ENCODE assay signal across 9 cellular contexts in genomic region chr2:85600951-85601770, GRCh38. TPM values are rescaled to one million over a fixed set of nuclear protein-coding genes. Genes with fewer than 3 reads are reported as not detected.
DNase-seq lines count a peak whose midpoint lies in the region; ATAC-seq, FAIRE-seq and TF ChIP-seq lines count a peak whose summit lies in the region.
"Had no signal": no experiment of that assay in that cellular context is flagged by ENCODE, and none has a peak within 500 bp of the region (broad histone marks: within the 10 kb centered on the region; RNA-seq: fewer than 3 reads in every experiment).

No MANE protein-coding gene starts in this region.

- H3K27ac Mint-ChIP-seq in activated CD4-positive, alpha-beta T cell treated with anti-CD3 and anti-CD28 coated beads, Interleukin-2, amount 10 ng/mL, durations not matched to agents 24 days and 14 days = peak overlapping the region; percentile 69

- no peaks in the 10 kb centered on the region for H4K20me1 ChIP-seq in GM12878 (ENCODE audit: control insufficient read depth, insufficient read depth)

- H3K36me3 Mint-ChIP-seq in activated CD4-positive, alpha-beta T cell treated with anti-CD3 and anti-CD28 coated beads, Interleukin-2, amount 10 ng/mL, durations not matched to agents 24 days and 14 days (ENCODE audit: low read depth) = peaks cover 23% of the 10 kb centered on the region

- H3K27me3 ChIP-seq in GM12878 (replicated peaks in 1 of 2; ENCODE audit: control insufficient read depth in 2 of 2, insufficient read depth in 2 of 2, low read length in 1 of 2) (no peaks in the 10 kb centered on the region), liver (ENCODE audit: control insufficient read depth in 4 of 4, insufficient read depth in 4 of 4, low read length in 3 of 4) (no peaks in the 10 kb centered on the region)

- H3K4me2 ChIP-seq in GM12878 (ENCODE audit: control insufficient read depth, insufficient read depth) = peak overlapping the region; percentile 95; the same call in 1 of the 2 replicates

- TF ChIP-seq EP300 in GM12878 (IDR thresholded peaks at IDR 0.05; ENCODE audit: borderline replicate concordance in 1 of 2, control insufficient read depth in 1 of 2, low read depth in 2 of 2, low read length in 2 of 2) = no peak

- no peak for DNase-seq in activated CD4-positive, alpha-beta T cell treated with anti-CD3 and anti-CD28 coated beads, Interleukin-2, amount 10 ng/mL, durations not matched to agents 24 days and 14 days
- DNase-seq in activated CD4-positive, alpha-beta T cell treated with anti-CD3 and anti-CD28 coated beads, Interleukin-2, amount 50 U/mL, for 4 hours = no peak
- DNase-seq in GM12878 (ENCODE audit: low read depth, low spot score) (no peak), substantia nigra (lab: John Stamatoyannopoulos, UW) (no peak), DMS53 treated with DMSO at 0.1 percent for 48 hours (lab: John Stamatoyannopoulos, UW; ENCODE audit: unreplicated experiment) (no peak), posterior vena cava (ENCODE audit: low spot score) (no peak)
- DNase-seq in activated CD4-positive, CD25-positive, alpha-beta regulatory T cell (lab: John Stamatoyannopoulos, UW) = no peak
- DNase-seq: NCI-H2029 had no signal

- H3K27ac ChIP-seq in GM12878 (ENCODE audit: control insufficient read depth, insufficient read depth) (no peak overlapping the region), liver (ENCODE audit: low read depth in 1 of 2, low read length in 2 of 2) (peak overlapping the region; percentile 78 to 80), substantia nigra (ENCODE audit: low read depth, low read length, poor library complexity, severe bottlenecking) (peak overlapping the region; percentile 63)

- SMC1A ChIA-PET in GM12878 (lab: Charles Lee; ENCODE audit: uncharacterized antibody, unreplicated experiment) = interaction anchor here (0.7 kb wide), 1 partner anchor 244 kb away, joined by 3 read pairs; no protein-coding TSS in a partner anchor

- H3K79me2 ChIP-seq in GM12878 (ENCODE audit: control insufficient read depth, insufficient read depth, low read length) = peaks cover 13% of the 10 kb centered on the region

- ATAC-seq in GM12878 = no peak

- peak overlapping the region; percentile 86 for H3K4me3 Mint-ChIP-seq in activated CD4-positive, alpha-beta T cell treated with anti-CD3 and anti-CD28 coated beads, Interleukin-2, amount 10 ng/mL, durations not matched to agents 24 days and 14 days

- H3K9me3 Mint-ChIP-seq in activated CD4-positive, alpha-beta T cell treated with anti-CD3 and anti-CD28 coated beads, Interleukin-2, amount 10 ng/mL, durations not matched to agents 24 days and 14 days = no peaks in the 10 kb centered on the region

- TF ChIP-seq POLR2A in GM12878 (IDR thresholded peaks at IDR 0.05; ENCODE audit: low read depth, low read length) = 0 out of 2 replicates have a peak, but pooled peaks have one; percentile 32

- FAIRE-seq in GM12878 (lab: Jason Lieb, UNC) = no peak

- CTCF ChIA-PET in GM12878 (lab: Yijun Ruan, JAX) = interaction anchor here (0.6 to 0.7 kb wide), 2 partner anchors 40 to 57 kb away, joined by 3 read pairs; partner anchors contain the start of gene GGCX

- no peak overlapping the region for H2AFZ ChIP-seq in GM12878 (ENCODE audit: control insufficient read depth, low read depth, low read length)

- peaks cover 1% of the 10 kb centered on the region for H3K27me3 Mint-ChIP-seq in activated CD4-positive, alpha-beta T cell treated with anti-CD3 and anti-CD28 coated beads, Interleukin-2, amount 10 ng/mL, durations not matched to agents 24 days and 14 days

- no peaks in the 10 kb centered on the region for H3K9me3 ChIP-seq in GM12878 (replicated peaks; ENCODE audit: control insufficient read depth, insufficient read depth, low read length)
- no peaks in the 10 kb centered on the region for H3K9me3 ChIP-seq in liver (ENCODE audit: control insufficient read depth in 4 of 4, low read length in 3 of 4)

- H3K36me3 ChIP-seq in GM12878 (ENCODE audit: control insufficient read depth in 2 of 2, insufficient read depth in 2 of 2, low read length in 1 of 2) (peaks cover 0 to 14% of the 10 kb centered on the region in 2 experiments; a peak in 3 of 4 replicates), liver (ENCODE audit: control insufficient read depth in 4 of 4, insufficient read depth in 3 of 4, low read depth in 1 of 4, low read length in 3 of 4) (peaks cover 3 to 16% (median 6%) of the 10 kb centered on the region in 4 donors)

- H3K4me1 ChIP-seq in GM12878 (ENCODE audit: control insufficient read depth, insufficient read depth, low read length) (peaks cover 5% of the 10 kb centered on the region), liver (ENCODE audit: control insufficient read depth in 4 of 4, insufficient read depth in 4 of 4, low read length in 3 of 4) (peaks cover 16 to 69% (median 59%) of the 10 kb centered on the region in 4 donors)

- intact Hi-C loops in activated CD4-positive, alpha-beta T cell treated with anti-CD3 and anti-CD28 coated beads, Interleukin-2, amount 10 ng/mL, durations not matched to agents 24 days and 14 days (cut with micrococcal nuclease) = no loop called here
- intact Hi-C loops in GM12878 (cut with micrococcal nuclease; ENCODE audit: unreplicated experiment) (no loop called here), posterior vena cava (cut with DNase I) (loop anchor here in 1 of 2 donors (5.0 kb wide), 1 partner anchor 39 kb away; the partner anchor contains the start of gene GGCX)

- peaks cover 23% of the 10 kb centered on the region for H3K4me1 Mint-ChIP-seq in activated CD4-positive, alpha-beta T cell treated with anti-CD3 and anti-CD28 coated beads, Interleukin-2, amount 10 ng/mL, durations not matched to agents 24 days and 14 days

- BruUV-seq in GM12878 (replicated peaks; lab: Mats Ljungman, UMichigan) = no TSS peak

- TF ChIP-seq RAD21 in GM12878 (IDR thresholded peaks at IDR 0.05; ENCODE audit: insufficient read depth, low read depth, low read length) (no peak), liver (IDR thresholded peaks at IDR 0.05) (no peak)

- H3K4me3 ChIP-seq in GM12878 = no peak overlapping the region; the same call in 1 of the 2 replicates
- peak overlapping the region; percentile 77 to 88 (median 82) for H3K4me3 ChIP-seq in liver (ENCODE audit: low read depth in 1 of 3, low read length in 3 of 3)

- in situ Hi-C loops in GM12878 (cut with MboI) = no loop called here

- 67% methylated on average over 6 of the region's 6 CpGs for WGBS in GM12878 (ENCODE audit: insufficient coverage, insufficient replicate concordance, low lambda C conversion rate, missing lambda C conversion rate)
- WGBS in liver = 81% methylated on average over 6 of the region's 6 CpGs

- TF ChIP-seq CTCF in GM12878 (IDR thresholded peaks at IDR 0.05 in 2 of 3, conservative IDR thresholded peaks at IDR 0.05 in 1 of 3; ENCODE audit: control insufficient read depth in 2 of 3, extremely low read depth in 1 of 3, insufficient read depth in 1 of 3, low read depth in 3 of 3, low read length in 3 of 3) (no peak), liver (IDR thresholded peaks at IDR 0.05; ENCODE audit: low read depth, low read length, missing input control) (no peak)

- POLR2A ChIA-PET in GM12878 (lab: Charles Lee) = interaction anchor here (0.9 to 1.9 kb wide), 2 partner anchors 10 to 104 kb away, joined by 4 to 10 read pairs; partner anchors contain the start of gene C2orf68

- H3K9ac ChIP-seq in GM12878 (ENCODE audit: control insufficient read depth, insufficient read depth, low read length) (no peak overlapping the region), liver (ENCODE audit: low read depth in 1 of 2, low read length in 2 of 2) (peak overlapping the region; percentile 8 to 67)

- RAD21 ChIA-PET in GM12878 (lab: Charles Lee; ENCODE audit: unreplicated experiment) = interaction anchor here (0.5 kb wide), 1 partner anchor 26 kb away, joined by 3 read pairs; no protein-coding TSS in a partner anchor

RNA-seq across cellular contexts. Expression of gene TMEM150A, which starts 1.3 kb away (rescaled TPM):
- 6.2 and 6.5 TPM in 2 replicates for total RNA-seq in activated CD4-positive, alpha-beta T cell treated with anti-CD3 and anti-CD28 coated beads, Interleukin-2, amount 10 ng/mL, durations not matched to agents 24 days and 14 days
- total RNA-seq in GM12878 (2013; cell fraction: nucleolus; rRNA removed) = 3.0 and 4.0 TPM in 2 replicates
- total RNA-seq in GM12878 (2014; rRNA removed) = 2.7 and 3.3 TPM in 2 replicates
- total RNA-seq in GM12878 (2014; rRNA removed; fragmentation: Illumina TruSeq; extraction: Trizol) = 1.3 and 1.7 TPM in 2 replicates
- total RNA-seq in GM12878 (2021) = 2.5 and 3.8 TPM in 2 replicates
- 2.3 TPM for polyA plus RNA-seq in GM12878 (2011; ENCODE audit: low read depth)
- 0.68 and 1.6 TPM in 2 replicates for polyA plus RNA-seq in GM12878 (2011; rRNA removed)
- polyA plus RNA-seq in GM12878 (2011; cell fraction: cytosol; rRNA removed) = 2.1 and 2.2 TPM in 2 replicates
- polyA plus RNA-seq in GM12878 (2011; cell fraction: nucleus; rRNA removed) = 9.5 and 10.3 TPM in 2 replicates
- 2.6 and 3.0 TPM in 2 replicates for polyA plus RNA-seq in GM12878 (2012)
- polyA plus RNA-seq in GM12878 (2014; fragmentation: Illumina TruSeq; extraction: Trizol) = 0.68 and 2.5 TPM in 2 replicates
- polyA plus RNA-seq in GM12878 (2014; fragmentation: Nextera tagmentation; extraction: Ambion mirVana) = 1 to 10 TPM in 1 of 2 experiments, under 1 TPM in 1; 0.45 to 1.5 TPM
- 4.1 and 4.7 TPM in 2 replicates for polyA plus RNA-seq in GM12878 (2014; rRNA removed)
- polyA plus RNA-seq in GM12878 (2016; fragmentation: Nextera tagmentation; extraction: Ambion mirVana) = 1 to 10 TPM; 3.9 to 4.4 TPM
- polyA minus RNA-seq in GM12878 (2011; rRNA and poly(A)+ RNA removed) = 0.80 and 1.1 TPM in 2 replicates
- polyA minus RNA-seq in GM12878 (2011; cell fraction: cytosol; rRNA and poly(A)+ RNA removed) = 0.62 TPM in 1 of 2 replicates, not detected in the other
- 1.2 and 2.1 TPM in 2 replicates for polyA minus RNA-seq in GM12878 (2011; cell fraction: nucleus; rRNA and poly(A)+ RNA removed)
- total RNA-seq in liver = 10 to 100 TPM; 13.1 to 18.5 TPM
- 10 to 100 TPM; 30.7 to 32.5 TPM for polyA plus RNA-seq in liver
- total RNA-seq in posterior vena cava = 10 to 100 TPM; 18.3 to 18.5 TPM

RNA-seq across cellular contexts. Expression of gene RNF181, which starts 5.6 kb away (rescaled TPM):
- 111 and 116 TPM in 2 replicates for total RNA-seq in activated CD4-positive, alpha-beta T cell treated with anti-CD3 and anti-CD28 coated beads, Interleukin-2, amount 10 ng/mL, durations not matched to agents 24 days and 14 days
- total RNA-seq in GM12878 (2013; cell fraction: nucleolus; rRNA removed) = 54.5 and 56.8 TPM in 2 replicates
- total RNA-seq in GM12878 (2014; rRNA removed) (191 and 198 TPM in 2 replicates), GM12878 (2014; rRNA removed; fragmentation: Illumina TruSeq; extraction: Trizol) (141 TPM in 2 replicates), GM12878 (2021) (89.7 and 101 TPM in 2 replicates), liver (100 to 1,000 TPM; 101 to 108 TPM), posterior vena cava (10 to 100 TPM; 88.3 to 99.2 TPM)
- 339 TPM for polyA plus RNA-seq in GM12878 (2011; ENCODE audit: low read depth)
- polyA plus RNA-seq in GM12878 (2011; rRNA removed) (264 and 409 TPM in 2 replicates), GM12878 (2014; fragmentation: Illumina TruSeq; extraction: Trizol) (145 and 196 TPM in 2 replicates), GM12878 (2014; fragmentation: Nextera tagmentation; extraction: Ambion mirVana) (100 to 1,000 TPM; 354 to 368 TPM), GM12878 (2014; rRNA removed) (219 and 235 TPM in 2 replicates), GM12878 (2016; fragmentation: Nextera tagmentation; extraction: Ambion mirVana) (100 to 1,000 TPM; 207 to 235 TPM), liver (100 to 1,000 TPM; 120 to 195 TPM)
- polyA plus RNA-seq in GM12878 (2011; cell fraction: cytosol; rRNA removed) = 465 and 580 TPM in 2 replicates
- polyA plus RNA-seq in GM12878 (2011; cell fraction: nucleus; rRNA removed) = 231 and 428 TPM in 2 replicates
- polyA plus RNA-seq in GM12878 (2012) = 222 and 245 TPM in 2 replicates
- 149 and 194 TPM in 2 replicates for polyA minus RNA-seq in GM12878 (2011; rRNA and poly(A)+ RNA removed)
- 33.7 and 36.6 TPM in 2 replicates for polyA minus RNA-seq in GM12878 (2011; cell fraction: cytosol; rRNA and poly(A)+ RNA removed)
- 64.7 and 71.0 TPM in 2 replicates for polyA minus RNA-seq in GM12878 (2011; cell fraction: nucleus; rRNA and poly(A)+ RNA removed)

RNA-seq across cellular contexts. Expression of gene C2orf68, which starts 10.7 kb away (rescaled TPM):
- 36.6 and 36.9 TPM in 2 replicates for total RNA-seq in activated CD4-positive, alpha-beta T cell treated with anti-CD3 and anti-CD28 coated beads, Interleukin-2, amount 10 ng/mL, durations not matched to agents 24 days and 14 days
- total RNA-seq in GM12878 (2013; cell fraction: nucleolus; rRNA removed) = 36.8 and 54.3 TPM in 2 replicates
- total RNA-seq in GM12878 (2014; rRNA removed) (26.1 and 27.5 TPM in 2 replicates), GM12878 (2014; rRNA removed; fragmentation: Illumina TruSeq; extraction: Trizol) (19.1 and 22.3 TPM in 2 replicates), GM12878 (2021) (31.5 and 34.3 TPM in 2 replicates), liver (10 to 100 TPM in 1 of 2 donors, 1 to 10 TPM in 1; 7.6 to 13.4 TPM), posterior vena cava (10 to 100 TPM; 15.8 to 18.4 TPM)
- polyA plus RNA-seq in GM12878 (2011; ENCODE audit: low read depth) = 10.3 TPM
- polyA plus RNA-seq in GM12878 (2011; rRNA removed) (44.9 and 56.1 TPM in 2 replicates), GM12878 (2014; fragmentation: Illumina TruSeq; extraction: Trizol) (25.3 and 26.5 TPM in 2 replicates), GM12878 (2014; fragmentation: Nextera tagmentation; extraction: Ambion mirVana) (10 to 100 TPM; 12.7 to 15.9 TPM), GM12878 (2014; rRNA removed) (33.7 and 34.6 TPM in 2 replicates), GM12878 (2016; fragmentation: Nextera tagmentation; extraction: Ambion mirVana) (10 to 100 TPM; 30.4 to 33.9 TPM), liver (10 to 100 TPM in 1 of 2 donors, 1 to 10 TPM in 1; 9.8 to 20.9 TPM)
- 38.0 and 42.9 TPM in 2 replicates for polyA plus RNA-seq in GM12878 (2011; cell fraction: cytosol; rRNA removed)
- polyA plus RNA-seq in GM12878 (2011; cell fraction: nucleus; rRNA removed) = 32.5 and 38.3 TPM in 2 replicates
- polyA plus RNA-seq in GM12878 (2012) = 19.6 and 22.3 TPM in 2 replicates
- 43.2 and 57.7 TPM in 2 replicates for polyA minus RNA-seq in GM12878 (2011; rRNA and poly(A)+ RNA removed)
- 16.0 and 18.6 TPM in 2 replicates for polyA minus RNA-seq in GM12878 (2011; cell fraction: cytosol; rRNA and poly(A)+ RNA removed)
- polyA minus RNA-seq in GM12878 (2011; cell fraction: nucleus; rRNA and poly(A)+ RNA removed) = 15.0 and 24.5 TPM in 2 replicates

RNA-seq across cellular contexts. Expression of gene USP39, which starts 14.8 kb away (rescaled TPM):
- total RNA-seq in activated CD4-positive, alpha-beta T cell treated with anti-CD3 and anti-CD28 coated beads, Interleukin-2, amount 10 ng/mL, durations not matched to agents 24 days and 14 days = 94.0 and 102 TPM in 2 replicates
- total RNA-seq in GM12878 (2013; cell fraction: nucleolus; rRNA removed) = 46.4 and 59.2 TPM in 2 replicates
- total RNA-seq in GM12878 (2014; rRNA removed) (71.7 and 73.5 TPM in 2 replicates), GM12878 (2014; rRNA removed; fragmentation: Illumina TruSeq; extraction: Trizol) (55.2 and 55.8 TPM in 2 replicates), GM12878 (2021) (55.1 and 56.3 TPM in 2 replicates), liver (10 to 100 TPM; 20.8 to 30.5 TPM), posterior vena cava (10 to 100 TPM; 32.7 to 33.0 TPM)
- 33.6 TPM for polyA plus RNA-seq in GM12878 (2011; ENCODE audit: low read depth)
- polyA plus RNA-seq in GM12878 (2011; rRNA removed) (55.7 and 70.9 TPM in 2 replicates), GM12878 (2014; fragmentation: Illumina TruSeq; extraction: Trizol) (72.8 and 80.3 TPM in 2 replicates), GM12878 (2014; fragmentation: Nextera tagmentation; extraction: Ambion mirVana) (10 to 100 TPM; 24.2 to 44.7 TPM), GM12878 (2014; rRNA removed) (53.3 and 61.8 TPM in 2 replicates), GM12878 (2016; fragmentation: Nextera tagmentation; extraction: Ambion mirVana) (10 to 100 TPM; 75.7 to 79.6 TPM), liver (10 to 100 TPM; 14.9 to 17.7 TPM)
- polyA plus RNA-seq in GM12878 (2011; cell fraction: cytosol; rRNA removed) = 61.0 and 72.2 TPM in 2 replicates
- 59.0 and 81.2 TPM in 2 replicates for polyA plus RNA-seq in GM12878 (2011; cell fraction: nucleus; rRNA removed)
- 33.9 and 36.9 TPM in 2 replicates for polyA plus RNA-seq in GM12878 (2012)
- polyA minus RNA-seq in GM12878 (2011; rRNA and poly(A)+ RNA removed) = 55.5 and 56.4 TPM in 2 replicates
- polyA minus RNA-seq in GM12878 (2011; cell fraction: cytosol; rRNA and poly(A)+ RNA removed) = 19.3 and 21.4 TPM in 2 replicates
- 31.4 and 53.9 TPM in 2 replicates for polyA minus RNA-seq in GM12878 (2011; cell fraction: nucleus; rRNA and poly(A)+ RNA removed)

RNA-seq across cellular contexts. Expression of gene VAMP5, which starts 16.9 kb away (rescaled TPM):
- 33.1 and 37.9 TPM in 2 replicates for total RNA-seq in activated CD4-positive, alpha-beta T cell treated with anti-CD3 and anti-CD28 coated beads, Interleukin-2, amount 10 ng/mL, durations not matched to agents 24 days and 14 days
- not detected in 2 replicates for total RNA-seq in GM12878 (2013; cell fraction: nucleolus; rRNA removed)
- total RNA-seq in GM12878 (2014; rRNA removed) = 17.7 and 19.3 TPM in 2 replicates
- total RNA-seq in GM12878 (2014; rRNA removed; fragmentation: Illumina TruSeq; extraction: Trizol) = 6.7 and 7.4 TPM in 2 replicates
- total RNA-seq in GM12878 (2021) = 21.8 and 24.5 TPM in 2 replicates
- 48.6 TPM for polyA plus RNA-seq in GM12878 (2011; ENCODE audit: low read depth)
- polyA plus RNA-seq in GM12878 (2011; rRNA removed) = 1.4 and 3.8 TPM in 2 replicates
- 5.0 and 5.5 TPM in 2 replicates for polyA plus RNA-seq in GM12878 (2011; cell fraction: cytosol; rRNA removed)
- polyA plus RNA-seq in GM12878 (2011; cell fraction: nucleus; rRNA removed) = 7.6 TPM in 2 replicates
- polyA plus RNA-seq in GM12878 (2012) = 49.1 and 56.1 TPM in 2 replicates
- polyA plus RNA-seq in GM12878 (2014; fragmentation: Illumina TruSeq; extraction: Trizol) = 11.0 and 22.0 TPM in 2 replicates
- polyA plus RNA-seq in GM12878 (2014; fragmentation: Nextera tagmentation; extraction: Ambion mirVana) = 10 to 100 TPM; 37.1 to 52.7 TPM
- 31.3 and 38.3 TPM in 2 replicates for polyA plus RNA-seq in GM12878 (2014; rRNA removed)
- polyA plus RNA-seq in GM12878 (2016; fragmentation: Nextera tagmentation; extraction: Ambion mirVana) = 10 to 100 TPM; 23.8 to 28.0 TPM
- 1.7 and 1.8 TPM in 2 replicates for polyA minus RNA-seq in GM12878 (2011; rRNA and poly(A)+ RNA removed)
- not detected in 2 replicates for polyA minus RNA-seq in GM12878 (2011; cell fraction: cytosol; rRNA and poly(A)+ RNA removed)
- polyA minus RNA-seq in GM12878 (2011; cell fraction: nucleus; rRNA and poly(A)+ RNA removed) = 0.60 TPM in 1 of 2 replicates, not detected in the other
- 10 to 100 TPM in 1 of 2 donors, 1 to 10 TPM in 1; 9.7 to 11.3 TPM for total RNA-seq in liver
- polyA plus RNA-seq in liver = 10 to 100 TPM; 69.1 to 74.6 TPM
- 10 to 100 TPM; 79.9 to 96.2 TPM for total RNA-seq in posterior vena cava
